ENCODE assay signal across 1 cellular context in the genomic region with DNA sequence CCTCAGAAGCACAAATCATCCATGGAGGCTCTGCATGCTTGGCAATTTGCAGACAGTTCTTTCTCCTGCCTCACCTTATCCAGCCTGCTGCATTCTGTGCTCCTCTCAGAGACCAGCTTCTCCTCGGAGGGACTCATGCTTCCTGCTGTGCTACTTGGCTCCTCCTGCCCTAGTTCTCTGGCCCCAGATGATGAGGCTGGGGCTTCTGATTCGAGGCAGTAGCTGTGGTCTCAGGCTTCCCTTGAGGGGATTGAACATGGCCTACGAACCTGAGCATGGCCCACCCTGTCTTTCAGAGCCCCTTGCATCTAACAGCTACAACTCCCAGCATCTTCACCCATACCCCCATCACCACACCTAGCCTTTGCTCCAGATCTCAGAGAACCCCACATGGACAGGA.
TF ChIP-seq lines count a peak whose summit lies in the region.

No MANE protein-coding gene starts in this region.

TF ChIP-seq in H1, 55 proteins besides CTCF, POLR2A, EP300 and RAD21:
- no peak for TF ChIP-seq CREB1 (IDR thresholded peaks at IDR 0.05)
- no peak for TF ChIP-seq JUN (IDR thresholded peaks at IDR 0.05; ENCODE audit: low read depth, low read length)
- no peak for TF ChIP-seq GABPA (IDR thresholded peaks at IDR 0.05; ENCODE audit: borderline replicate concordance, insufficient read depth, low read length)
- TF ChIP-seq TCF12 (IDR thresholded peaks at IDR 0.05; ENCODE audit: low read depth, low read length): no peak
- no peak for TF ChIP-seq YY1 (IDR thresholded peaks at IDR 0.05; ENCODE audit: low read depth, low read length)
- no peak for TF ChIP-seq EGR1 (IDR thresholded peaks at IDR 0.05; ENCODE audit: borderline replicate concordance, low read depth, low read length)
- TF ChIP-seq KDM5A (IDR thresholded peaks at IDR 0.05; ENCODE audit: low read length): no peak
- TF ChIP-seq BCL11A (IDR thresholded peaks at IDR 0.05; ENCODE audit: low read depth in 2 of 2, low read length in 2 of 2): no peak
- TF ChIP-seq HDAC2 (IDR thresholded peaks at IDR 0.05; ENCODE audit: borderline replicate concordance in 1 of 2, low read depth in 2 of 2, low read length in 2 of 2): no peak
- TF ChIP-seq, protein P1, sequence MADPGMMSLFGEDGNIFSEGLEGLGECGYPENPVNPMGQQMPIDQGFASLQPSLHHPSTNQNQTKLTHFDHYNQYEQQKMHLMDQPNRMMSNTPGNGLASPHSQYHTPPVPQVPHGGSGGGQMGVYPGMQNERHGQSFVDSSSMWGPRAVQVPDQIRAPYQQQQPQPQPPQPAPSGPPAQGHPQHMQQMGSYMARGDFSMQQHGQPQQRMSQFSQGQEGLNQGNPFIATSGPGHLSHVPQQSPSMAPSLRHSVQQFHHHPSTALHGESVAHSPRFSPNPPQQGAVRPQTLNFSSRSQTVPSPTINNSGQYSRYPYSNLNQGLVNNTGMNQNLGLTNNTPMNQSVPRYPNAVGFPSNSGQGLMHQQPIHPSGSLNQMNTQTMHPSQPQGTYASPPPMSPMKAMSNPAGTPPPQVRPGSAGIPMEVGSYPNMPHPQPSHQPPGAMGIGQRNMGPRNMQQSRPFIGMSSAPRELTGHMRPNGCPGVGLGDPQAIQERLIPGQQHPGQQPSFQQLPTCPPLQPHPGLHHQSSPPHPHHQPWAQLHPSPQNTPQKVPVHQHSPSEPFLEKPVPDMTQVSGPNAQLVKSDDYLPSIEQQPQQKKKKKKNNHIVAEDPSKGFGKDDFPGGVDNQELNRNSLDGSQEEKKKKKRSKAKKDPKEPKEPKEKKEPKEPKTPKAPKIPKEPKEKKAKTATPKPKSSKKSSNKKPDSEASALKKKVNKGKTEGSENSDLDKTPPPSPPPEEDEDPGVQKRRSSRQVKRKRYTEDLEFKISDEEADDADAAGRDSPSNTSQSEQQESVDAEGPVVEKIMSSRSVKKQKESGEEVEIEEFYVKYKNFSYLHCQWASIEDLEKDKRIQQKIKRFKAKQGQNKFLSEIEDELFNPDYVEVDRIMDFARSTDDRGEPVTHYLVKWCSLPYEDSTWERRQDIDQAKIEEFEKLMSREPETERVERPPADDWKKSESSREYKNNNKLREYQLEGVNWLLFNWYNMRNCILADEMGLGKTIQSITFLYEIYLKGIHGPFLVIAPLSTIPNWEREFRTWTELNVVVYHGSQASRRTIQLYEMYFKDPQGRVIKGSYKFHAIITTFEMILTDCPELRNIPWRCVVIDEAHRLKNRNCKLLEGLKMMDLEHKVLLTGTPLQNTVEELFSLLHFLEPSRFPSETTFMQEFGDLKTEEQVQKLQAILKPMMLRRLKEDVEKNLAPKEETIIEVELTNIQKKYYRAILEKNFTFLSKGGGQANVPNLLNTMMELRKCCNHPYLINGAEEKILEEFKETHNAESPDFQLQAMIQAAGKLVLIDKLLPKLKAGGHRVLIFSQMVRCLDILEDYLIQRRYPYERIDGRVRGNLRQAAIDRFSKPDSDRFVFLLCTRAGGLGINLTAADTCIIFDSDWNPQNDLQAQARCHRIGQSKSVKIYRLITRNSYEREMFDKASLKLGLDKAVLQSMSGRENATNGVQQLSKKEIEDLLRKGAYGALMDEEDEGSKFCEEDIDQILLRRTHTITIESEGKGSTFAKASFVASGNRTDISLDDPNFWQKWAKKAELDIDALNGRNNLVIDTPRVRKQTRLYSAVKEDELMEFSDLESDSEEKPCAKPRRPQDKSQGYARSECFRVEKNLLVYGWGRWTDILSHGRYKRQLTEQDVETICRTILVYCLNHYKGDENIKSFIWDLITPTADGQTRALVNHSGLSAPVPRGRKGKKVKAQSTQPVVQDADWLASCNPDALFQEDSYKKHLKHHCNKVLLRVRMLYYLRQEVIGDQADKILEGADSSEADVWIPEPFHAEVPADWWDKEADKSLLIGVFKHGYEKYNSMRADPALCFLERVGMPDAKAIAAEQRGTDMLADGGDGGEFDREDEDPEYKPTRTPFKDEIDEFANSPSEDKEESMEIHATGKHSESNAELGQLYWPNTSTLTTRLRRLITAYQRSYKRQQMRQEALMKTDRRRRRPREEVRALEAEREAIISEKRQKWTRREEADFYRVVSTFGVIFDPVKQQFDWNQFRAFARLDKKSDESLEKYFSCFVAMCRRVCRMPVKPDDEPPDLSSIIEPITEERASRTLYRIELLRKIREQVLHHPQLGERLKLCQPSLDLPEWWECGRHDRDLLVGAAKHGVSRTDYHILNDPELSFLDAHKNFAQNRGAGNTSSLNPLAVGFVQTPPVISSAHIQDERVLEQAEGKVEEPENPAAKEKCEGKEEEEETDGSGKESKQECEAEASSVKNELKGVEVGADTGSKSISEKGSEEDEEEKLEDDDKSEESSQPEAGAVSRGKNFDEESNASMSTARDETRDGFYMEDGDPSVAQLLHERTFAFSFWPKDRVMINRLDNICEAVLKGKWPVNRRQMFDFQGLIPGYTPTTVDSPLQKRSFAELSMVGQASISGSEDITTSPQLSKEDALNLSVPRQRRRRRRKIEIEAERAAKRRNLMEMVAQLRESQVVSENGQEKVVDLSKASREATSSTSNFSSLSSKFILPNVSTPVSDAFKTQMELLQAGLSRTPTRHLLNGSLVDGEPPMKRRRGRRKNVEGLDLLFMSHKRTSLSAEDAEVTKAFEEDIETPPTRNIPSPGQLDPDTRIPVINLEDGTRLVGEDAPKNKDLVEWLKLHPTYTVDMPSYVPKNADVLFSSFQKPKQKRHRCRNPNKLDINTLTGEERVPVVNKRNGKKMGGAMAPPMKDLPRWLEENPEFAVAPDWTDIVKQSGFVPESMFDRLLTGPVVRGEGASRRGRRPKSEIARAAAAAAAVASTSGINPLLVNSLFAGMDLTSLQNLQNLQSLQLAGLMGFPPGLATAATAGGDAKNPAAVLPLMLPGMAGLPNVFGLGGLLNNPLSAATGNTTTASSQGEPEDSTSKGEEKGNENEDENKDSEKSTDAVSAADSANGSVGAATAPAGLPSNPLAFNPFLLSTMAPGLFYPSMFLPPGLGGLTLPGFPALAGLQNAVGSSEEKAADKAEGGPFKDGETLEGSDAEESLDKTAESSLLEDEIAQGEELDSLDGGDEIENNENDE (IDR thresholded peaks at IDR 0.05; ENCODE audit: insufficient replicate concordance, low read length): no peak
- no peak for TF ChIP-seq RBBP5 (IDR thresholded peaks at IDR 0.05; ENCODE audit: borderline replicate concordance, low read depth, low read length)
- no peak for TF ChIP-seq KDM1A (IDR thresholded peaks at IDR 0.05; ENCODE audit: borderline replicate concordance, low read length)
- TF ChIP-seq SRF (IDR thresholded peaks at IDR 0.05; ENCODE audit: low read depth, low read length): no peak
